22 cellular contexts compared by ENCODE assay signal in the genomic region with DNA sequence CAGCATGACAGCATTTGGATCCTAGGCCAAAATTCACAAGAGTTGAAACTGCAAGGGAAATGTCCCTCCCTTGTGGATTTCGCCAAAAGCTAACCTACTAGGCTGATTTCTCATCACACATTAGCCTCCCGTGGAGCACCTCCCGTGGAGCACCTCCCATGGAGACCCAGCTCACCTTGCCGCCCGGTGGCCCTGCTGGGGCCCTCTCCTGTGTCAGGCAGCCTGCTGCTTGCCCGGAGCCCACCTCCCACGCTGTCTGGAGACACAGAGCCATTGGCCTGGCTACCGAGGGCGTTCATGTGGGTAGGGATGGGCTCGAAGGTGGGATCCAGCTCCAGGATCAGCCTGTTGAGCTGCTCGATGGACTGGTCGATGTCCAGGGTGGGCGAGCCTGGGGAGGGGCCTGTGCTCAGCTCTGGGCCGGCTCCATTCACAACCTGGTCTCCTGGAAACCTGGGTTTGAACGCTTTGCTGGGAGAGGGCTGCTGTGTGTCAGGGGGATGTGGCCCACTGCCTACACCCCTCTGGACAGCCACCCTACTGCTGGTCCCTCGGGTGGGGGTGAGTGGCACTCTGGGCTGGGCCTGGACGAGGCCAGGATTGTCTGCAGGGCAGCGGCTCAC.
"Had no signal": no experiment of that assay in that cellular context is flagged by ENCODE, and none has a peak within 500 bp of the region (broad histone marks: within the 10 kb centered on the region; RNA-seq: fewer than 3 reads in every experiment).

No MANE protein-coding gene starts in this region.

- H3K36me3 ChIP-seq: neutrophil had no signal

- H3K4me3 ChIP-seq: dorsolateral prefrontal cortex, hepatocyte, lung, psoas muscle, suprapubic skin, thyroid gland, upper lobe of left lung, vagina had no signal

- H3K4me1 ChIP-seq: vagina had no signal

- H3K9me3 ChIP-seq: neutrophil, psoas muscle, suprapubic skin, thyroid gland, upper lobe of left lung, vagina had no signal

- ATAC-seq: left cardiac atrium, left ventricle myocardium superior, psoas muscle had no signal

- H3K27me3 ChIP-seq: hepatocyte, neutrophil, suprapubic skin, thyroid gland, upper lobe of left lung, vagina had no signal

- FAIRE-seq: kidney had no signal

- H3K27ac ChIP-seq: dorsolateral prefrontal cortex, hepatocyte, neutrophil, psoas muscle, suprapubic skin, thyroid gland, upper lobe of left lung, vagina had no signal

- H2AFZ ChIP-seq: hepatocyte had no signal

- DNase-seq: cortex of kidney; dorsolateral prefrontal cortex; effector CD8-positive, alpha-beta T cell; foreskin melanocyte; head of caudate nucleus; kidney; left cardiac atrium; left ventricle myocardium superior; mesendoderm; naive B cell; psoas muscle; retina; stimulated activated CD4-positive, alpha-beta T cell treated with anti-CD3 and anti-CD28 coated beads, Interleukin-2, amount 100 ng/mL, for 24 hours; stimulated activated CD4-positive, alpha-beta T cell treated with anti-CD3 and anti-CD28 coated beads, Interleukin-4, amount 100 ng/mL, for 4 hours; stimulated activated naive CD4-positive, alpha-beta T cell; thyroid gland had no signal

- H3K4me2 ChIP-seq: hepatocyte had no signal
